In the genomic region with DNA sequence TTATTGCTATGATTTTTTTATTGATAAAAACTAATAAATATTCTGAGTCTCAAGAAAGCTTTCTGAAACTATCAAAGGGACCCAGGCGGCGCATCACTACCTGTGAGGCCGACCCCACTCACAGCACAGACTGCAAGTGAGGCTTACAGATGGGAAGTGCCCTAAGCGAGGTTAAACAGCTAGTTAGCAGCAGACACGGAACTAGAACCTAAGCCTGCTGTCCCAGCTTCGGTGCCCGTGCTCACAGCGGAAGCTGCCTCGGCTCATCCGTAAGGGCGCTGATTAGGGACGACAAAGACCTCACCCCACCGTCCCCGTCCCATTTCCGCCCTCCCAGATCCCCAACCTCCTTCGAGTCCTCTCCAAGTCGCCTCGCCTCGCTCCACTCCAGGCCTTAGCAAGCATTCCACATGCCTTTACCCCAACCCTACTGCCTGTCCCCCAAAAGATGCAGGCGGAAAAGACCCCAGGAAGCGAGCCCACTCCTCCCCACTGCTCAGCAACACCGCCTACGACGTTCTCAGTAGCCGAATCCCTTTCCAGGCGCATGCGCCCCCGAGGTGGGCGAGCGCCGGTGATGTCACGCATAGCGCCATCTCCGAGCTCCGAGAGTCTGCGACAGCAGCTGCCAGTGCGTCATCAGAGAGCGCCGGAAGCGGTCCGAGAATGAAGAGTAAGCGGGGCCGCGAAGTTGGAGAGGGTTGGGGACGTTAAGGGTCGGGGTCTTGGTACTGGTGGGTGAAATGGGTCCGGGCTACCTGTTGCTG, we compare ENCODE assay signal across 1 cellular context.
A peak's percentile ranks its signal among the peaks of the same experiment; 100 is the strongest.
TF ChIP-seq lines count a peak whose summit lies in the region.

TSS of gene POP4 (plus strand) at position 631 of the 767 bp plus-strand sequence. CDS start at position 667, 36 bp downstream.

TF ChIP-seq in K562, 482 proteins besides CTCF, POLR2A, EP300 and RAD21 (continued from another document and continues in another):
- no peak for TF ChIP-seq MGA (IDR thresholded peaks at IDR 0.05)
- TF ChIP-seq ZNF561 (CRISPR knock-in tag; conservative IDR thresholded peaks at IDR 0.05) = no peak
- no peak for TF ChIP-seq ZNF436 (CRISPR knock-in tag; IDR thresholded peaks at IDR 0.05)
- TF ChIP-seq EP400 (IDR thresholded peaks at IDR 0.05) = peak; percentile 88
- no peak for TF ChIP-seq HDGF (IDR thresholded peaks at IDR 0.05)
- no peak for TF ChIP-seq KLF6 (CRISPR knock-in tag; IDR thresholded peaks at IDR 0.05; ENCODE audit: borderline replicate concordance)
- TF ChIP-seq KDM4B (IDR thresholded peaks at IDR 0.05; ENCODE audit: borderline replicate concordance in 2 of 2, low read depth in 1 of 2) = peak in 1 of 2 experiments; percentile 72; a peak in 1 of 4 replicates
- TF ChIP-seq ZNF551 (CRISPR knock-in tag; IDR thresholded peaks at IDR 0.05) = no peak
- peak; percentile 89 for TF ChIP-seq EGR1 (conservative IDR thresholded peaks at IDR 0.05)
- TF ChIP-seq CREB3 (tag; conservative IDR thresholded peaks at IDR 0.05; ENCODE audit: low read depth) = no peak
- peak; percentile 28; the same call in 1 of the 2 replicates for TF ChIP-seq CHAMP1 (IDR thresholded peaks at IDR 0.05)
- no peak for TF ChIP-seq TGIF2 (CRISPR knock-in tag; IDR thresholded peaks at IDR 0.05)
- TF ChIP-seq ZFP1 (CRISPR knock-in tag; IDR thresholded peaks at IDR 0.05) = no peak
- TF ChIP-seq ZKSCAN3 (CRISPR knock-in tag; IDR thresholded peaks at IDR 0.05) = no peak
- TF ChIP-seq, protein P1, sequence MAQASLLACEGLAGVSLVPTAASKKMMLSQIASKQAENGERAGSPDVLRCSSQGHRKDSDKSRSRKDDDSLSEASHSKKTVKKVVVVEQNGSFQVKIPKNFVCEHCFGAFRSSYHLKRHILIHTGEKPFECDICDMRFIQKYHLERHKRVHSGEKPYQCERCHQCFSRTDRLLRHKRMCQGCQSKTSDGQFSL (CRISPR knock-in tag; IDR thresholded peaks at IDR 0.05) = no peak
- TF ChIP-seq, protein P1 (tag; IDR thresholded peaks at IDR 0.05) = no peak
- TF ChIP-seq CBX2 (IDR thresholded peaks at IDR 0.05; ENCODE audit: insufficient read depth, low read length, poor library complexity, severe bottlenecking) = no peak
- TF ChIP-seq PHF20 (IDR thresholded peaks at IDR 0.05; ENCODE audit: partially characterized antibody) = peak; percentile 100
- no peak for TF ChIP-seq MIER1 (IDR thresholded peaks at IDR 0.05; ENCODE audit: low read depth)
- TF ChIP-seq ZNF232 (CRISPR knock-in tag; IDR thresholded peaks at IDR 0.05) = peak; percentile 64; the same call in 1 of the 2 replicates
- peak; percentile 74 for TF ChIP-seq ZKSCAN1 (IDR thresholded peaks at IDR 0.05; ENCODE audit: low read depth, low read length)
- no peak for TF ChIP-seq ZBTB17 (CRISPR knock-in tag; IDR thresholded peaks at IDR 0.05)
- TF ChIP-seq ZSCAN32 (CRISPR knock-in tag; IDR thresholded peaks at IDR 0.05) = no peak
- no peak for TF ChIP-seq PURB (CRISPR knock-in tag; IDR thresholded peaks at IDR 0.05; ENCODE audit: low read depth)
- no peak for TF ChIP-seq HDAC3 (IDR thresholded peaks at IDR 0.05; ENCODE audit: borderline replicate concordance, partially characterized antibody)
- TF ChIP-seq TRIM24 (IDR thresholded peaks at IDR 0.05) = peak in 1 of 2 experiments; percentile 63; a peak in 1 of 4 replicates
- TF ChIP-seq TBL1XR1 (IDR thresholded peaks at IDR 0.05; ENCODE audit: low read length in 2 of 2) = peak in 1 of 2 experiments; percentile 97; a peak in 2 of 4 replicates
- TF ChIP-seq NFYB (IDR thresholded peaks at IDR 0.05; ENCODE audit: extremely low read depth, insufficient read length) = no peak
- no peak for TF ChIP-seq CHD4 (IDR thresholded peaks at IDR 0.05; ENCODE audit: insufficient read depth, insufficient replicate concordance, low read depth, low read length, poor library complexity, severe bottlenecking)
- no peak for TF ChIP-seq SMARCB1 (IDR thresholded peaks at IDR 0.05; ENCODE audit: insufficient read length, low read depth)
- no peak for TF ChIP-seq ZNF589 (CRISPR knock-in tag; IDR thresholded peaks at IDR 0.05; ENCODE audit: low read depth)
- TF ChIP-seq TCF7L2 (IDR thresholded peaks at IDR 0.05; ENCODE audit: low read depth, low read length) = no peak
- no peak for TF ChIP-seq BDP1 (IDR thresholded peaks at IDR 0.05; ENCODE audit: insufficient read depth, insufficient read length)
- TF ChIP-seq, protein P2, sequence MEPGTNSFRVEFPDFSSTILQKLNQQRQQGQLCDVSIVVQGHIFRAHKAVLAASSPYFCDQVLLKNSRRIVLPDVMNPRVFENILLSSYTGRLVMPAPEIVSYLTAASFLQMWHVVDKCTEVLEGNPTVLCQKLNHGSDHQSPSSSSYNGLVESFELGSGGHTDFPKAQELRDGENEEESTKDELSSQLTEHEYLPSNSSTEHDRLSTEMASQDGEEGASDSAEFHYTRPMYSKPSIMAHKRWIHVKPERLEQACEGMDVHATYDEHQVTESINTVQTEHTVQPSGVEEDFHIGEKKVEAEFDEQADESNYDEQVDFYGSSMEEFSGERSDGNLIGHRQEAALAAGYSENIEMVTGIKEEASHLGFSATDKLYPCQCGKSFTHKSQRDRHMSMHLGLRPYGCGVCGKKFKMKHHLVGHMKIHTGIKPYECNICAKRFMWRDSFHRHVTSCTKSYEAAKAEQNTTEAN (CRISPR knock-in tag; IDR thresholded peaks at IDR 0.05) = peak; percentile 80; the same call in 1 of the 2 replicates
- no peak for TF ChIP-seq ZNF134 (CRISPR knock-in tag; conservative IDR thresholded peaks at IDR 0.05)
- no peak for TF ChIP-seq ZNF41 (CRISPR knock-in tag; conservative IDR thresholded peaks at IDR 0.05)
- TF ChIP-seq MCM2 (IDR thresholded peaks at IDR 0.05; ENCODE audit: low read depth) = no peak
- no peak for TF ChIP-seq HIVEP1 (CRISPR knock-in tag; IDR thresholded peaks at IDR 0.05)
- peak; percentile 87 for TF ChIP-seq KDM5B (IDR thresholded peaks at IDR 0.05; ENCODE audit: insufficient replicate concordance, low read depth, low read length)
- TF ChIP-seq ZNF253 (CRISPR knock-in tag; conservative IDR thresholded peaks at IDR 0.05) = no peak
- TF ChIP-seq DPF2 (IDR thresholded peaks at IDR 0.05) = peak; percentile 42; the same call in 1 of the 2 replicates
- no peak for TF ChIP-seq ZNF174 (CRISPR knock-in tag; IDR thresholded peaks at IDR 0.05)
- TF ChIP-seq HSF4 (CRISPR knock-in tag; IDR thresholded peaks at IDR 0.05; ENCODE audit: borderline replicate concordance) = no peak
- no peak for TF ChIP-seq HOXB6 (CRISPR knock-in tag; IDR thresholded peaks at IDR 0.05; ENCODE audit: borderline replicate concordance)
- no peak for TF ChIP-seq DDX20 (tag; IDR thresholded peaks at IDR 0.05; ENCODE audit: low read depth)
- no peak for TF ChIP-seq STAG1 (CRISPR knock-in tag; IDR thresholded peaks at IDR 0.05; ENCODE audit: borderline replicate concordance)
- TF ChIP-seq HNRNPH1 (optimal IDR thresholded peaks at IDR 0.05; ENCODE audit: low read depth, low read length) = no peak
- 0 out of 2 replicates have a peak, but pooled peaks have one; percentile 4 for TF ChIP-seq NCOR1 (IDR thresholded peaks at IDR 0.05)
- no peak for TF ChIP-seq ZSCAN29 (IDR thresholded peaks at IDR 0.05)
